Comparison of ENCODE assay signal across 8 cellular contexts in the genomic region with DNA sequence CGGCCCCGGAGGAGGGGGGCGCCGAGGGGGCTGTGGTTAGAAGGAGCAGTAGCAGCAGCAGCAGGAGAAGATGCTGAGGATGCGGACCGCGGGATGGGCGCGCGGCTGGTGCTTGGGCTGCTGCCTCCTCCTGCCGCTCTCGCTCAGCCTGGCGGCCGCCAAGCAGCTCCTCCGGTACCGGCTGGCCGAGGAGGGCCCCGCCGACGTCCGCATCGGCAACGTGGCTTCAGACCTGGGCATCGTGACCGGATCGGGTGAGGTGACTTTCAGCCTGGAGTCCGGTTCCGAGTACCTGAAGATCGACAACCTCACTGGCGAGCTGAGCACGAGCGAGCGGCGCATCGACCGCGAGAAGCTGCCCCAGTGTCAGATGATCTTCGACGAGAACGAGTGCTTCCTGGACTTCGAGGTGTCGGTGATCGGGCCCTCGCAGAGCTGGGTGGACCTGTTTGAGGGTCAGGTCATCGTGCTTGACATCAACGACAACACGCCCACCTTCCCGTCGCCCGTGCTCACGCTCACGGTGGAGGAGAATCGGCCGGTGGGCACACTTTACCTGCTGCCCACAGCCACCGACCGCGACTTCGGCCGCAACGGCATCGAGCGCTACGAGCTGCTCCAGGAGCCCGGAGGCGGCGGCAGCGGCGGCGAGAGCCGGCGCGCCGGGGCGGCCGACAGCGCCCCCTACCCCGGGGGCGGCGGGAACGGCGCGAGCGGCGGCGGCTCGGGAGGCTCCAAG. TPM values are rescaled to one million over a fixed set of nuclear protein-coding genes. Genes with fewer than 3 reads are reported as not detected.
A peak's percentile ranks its signal among the peaks of the same experiment; 100 is the strongest.
DNase-seq lines count a peak whose midpoint lies in the region; ATAC-seq and TF ChIP-seq lines count a peak whose summit lies in the region.

No MANE protein-coding gene starts in this region.

- H3K79me2 ChIP-seq in smooth muscle cell (ENCODE audit: low read depth) (peaks cover 49% of the 10 kb centered on the region), MM.1S (ENCODE audit: low read length) (no peaks in the 10 kb centered on the region)

- H3K36me3 ChIP-seq in H7 (replicated peaks; ENCODE audit: control insufficient read depth, insufficient read depth, low read length) (no peaks in the 10 kb centered on the region), iPS-20b (ENCODE audit: insufficient read depth, low read depth, low read length) (no peaks in the 10 kb centered on the region), smooth muscle cell (ENCODE audit: low read depth) (no peaks in the 10 kb centered on the region), MM.1S (replicated peaks; ENCODE audit: insufficient read depth, low read length) (no peaks in the 10 kb centered on the region)

- H3K27ac ChIP-seq in iPS-20b (ENCODE audit: low read length) (no peak overlapping the region), smooth muscle cell (ENCODE audit: low read depth) (no peak overlapping the region), MM.1S (ENCODE audit: low read length) (no peak overlapping the region)

- H3K9ac ChIP-seq in iPS-20b (ENCODE audit: low read depth, low read length): peak overlapping the region; percentile 33; the same call in 1 of the 2 replicates
- peak overlapping the region; percentile 47 for H3K9ac ChIP-seq in smooth muscle cell (ENCODE audit: low read depth)
- H3K9ac ChIP-seq in MM.1S (ENCODE audit: low read length): no peak overlapping the region

- H3K9me3 Mint-ChIP-seq in brain: peaks cover 0 to 3% (median 0%) of the 10 kb centered on the region in 5 experiments

- H3K4me3 Mint-ChIP-seq in brain: peak overlapping the region; percentile 87 to 98 (median 93)

- no peak for ATAC-seq in GM21619 (IDR thresholded peaks at IDR 0.05; ENCODE audit: unreplicated experiment)

- H3K4me2 ChIP-seq in smooth muscle cell (peak overlapping the region; percentile 91), MM.1S (ENCODE audit: low read depth, low read length) (no peak overlapping the region)

- H4K20me1 ChIP-seq in smooth muscle cell (ENCODE audit: low read depth): peaks cover 32% of the 10 kb centered on the region
- no peaks in the 10 kb centered on the region for H4K20me1 ChIP-seq in MM.1S (ENCODE audit: insufficient read depth, low read length)

- H3K27ac Mint-ChIP-seq in brain: peak overlapping the region; percentile 46 to 97 (median 83)

- 2% methylated on average over 67 of the region's 86 CpGs for WGBS in smooth muscle cell (ENCODE audit: low lambda C conversion rate)

- H3K27me3 ChIP-seq in H7 (ENCODE audit: control insufficient read depth, insufficient read depth, low read length) (peaks cover 60% of the 10 kb centered on the region), iPS-20b (ENCODE audit: insufficient read depth, low read length) (peaks cover 59% of the 10 kb centered on the region), smooth muscle cell (ENCODE audit: low read depth) (no peaks in the 10 kb centered on the region), MM.1S (replicated peaks; ENCODE audit: insufficient read depth, low read length) (no peaks in the 10 kb centered on the region)

- no peaks in the 10 kb centered on the region; the same call in 1 of the 2 replicates for H3K4me1 ChIP-seq in iPS-20b (ENCODE audit: insufficient read depth, low read length)
- H3K4me1 ChIP-seq in smooth muscle cell (ENCODE audit: low read depth): peaks cover 31% of the 10 kb centered on the region
- peaks cover 3% of the 10 kb centered on the region; the same call in 1 of the 2 replicates for H3K4me1 ChIP-seq in MM.1S (ENCODE audit: low read length)

- TF ChIP-seq CTCF in brain (conservative IDR thresholded peaks at IDR 0.05): no peak
- peak; percentile 37 for TF ChIP-seq CTCF in smooth muscle cell (IDR thresholded peaks at IDR 0.05; ENCODE audit: borderline replicate concordance, insufficient read depth, poor library complexity, severe bottlenecking)
- TF ChIP-seq CTCF in MM.1S (IDR thresholded peaks at IDR 0.05; ENCODE audit: low read length): no peak

- H3K27me3 Mint-ChIP-seq in brain: peaks cover 36% of the 10 kb centered on the region

- peak overlapping the region; percentile 87 for H2AFZ ChIP-seq in smooth muscle cell (ENCODE audit: low read depth)
- no peak overlapping the region for H2AFZ ChIP-seq in MM.1S (ENCODE audit: low read length)

- H3K9me3 ChIP-seq in iPS-20b (ENCODE audit: insufficient read depth, low read depth, low read length) (no peaks in the 10 kb centered on the region; the same call in 1 of the 2 replicates), smooth muscle cell (replicated peaks; ENCODE audit: low read depth) (no peaks in the 10 kb centered on the region), MM.1S (replicated peaks; ENCODE audit: insufficient read depth, low read length) (0 out of 2 replicates have a peak, but pooled peaks cover 3% of the 10 kb centered on the region)

- H3F3A ChIP-seq in smooth muscle cell (ENCODE audit: low read depth) (peaks cover 4% of the 10 kb centered on the region), MM.1S (ENCODE audit: insufficient read depth, low read length) (peaks cover 5% of the 10 kb centered on the region; the same call in 1 of the 2 replicates)

- no peaks in the 10 kb centered on the region for H3K9me2 ChIP-seq in MM.1S (replicated peaks; ENCODE audit: insufficient read depth, low read length)

- peaks cover 34% of the 10 kb centered on the region for H3K4me1 Mint-ChIP-seq in brain

- H3K36me3 Mint-ChIP-seq in brain: peaks cover 24% of the 10 kb centered on the region

- peak overlapping the region; percentile 80 for H3K4me3 ChIP-seq in H7 (ENCODE audit: insufficient read depth, low read depth, low read length)
- peak overlapping the region; percentile 84 for H3K4me3 ChIP-seq in iPS-20b (ENCODE audit: low read length)
- peak overlapping the region; percentile 69 for H3K4me3 ChIP-seq in smooth muscle cell
- no peak overlapping the region for H3K4me3 ChIP-seq in MM.1S (ENCODE audit: low read length)

- peak; percentile 66 for DNase-seq in 8988T
- peak; percentile 87 for DNase-seq in H7
- DNase-seq in smooth muscle cell (lab: John Stamatoyannopoulos, UW; ENCODE audit: unreplicated experiment): no peak
- DNase-seq in MM.1S: no peak
- no peak for DNase-seq in NCI-H2171 (lab: John Stamatoyannopoulos, UW)

RNA-seq across cellular contexts. Expression of a gene that starts 1.4 kb away (rescaled TPM):
- total RNA-seq in H7 (2014; rRNA removed; shearing (Covaris generic)): 3.7 and 8.2 TPM in 2 replicates
- 1.7 TPM for polyA plus RNA-seq in brain (ENCODE audit: insufficient read depth, low read depth, low replicate concordance)
- 35.5 and 35.7 TPM in 2 replicates for total RNA-seq in smooth muscle cell
- polyA plus RNA-seq in smooth muscle cell: 12.3 and 25.5 TPM in 2 replicates

Comparison
In these comparisons a context has a peak if more than half of its experiments do, and no peak if none do; other contexts are left out.
1. DNase-seq: peak in 8988T (single experiment) and H7 (single experiment); none in smooth muscle cell (single experiment), MM.1S (single experiment) and NCI-H2171 (single experiment).